19 cellular contexts compared by ENCODE assay signal in genomic region chr20:57563522-57563921, GRCh38. TPM values are rescaled to one million over a fixed set of nuclear protein-coding genes. Genes with fewer than 3 reads are reported as not detected.
A peak's percentile ranks its signal among the peaks of the same experiment; 100 is the strongest.
DNase-seq lines count a peak whose midpoint lies in the region; ATAC-seq, FAIRE-seq and TF ChIP-seq lines count a peak whose summit lies in the region.
"Had no signal": no experiment of that assay in that cellular context is flagged by ENCODE, and none has a peak within 500 bp of the region (broad histone marks: within the 10 kb centered on the region; RNA-seq: fewer than 3 reads in every experiment).

No MANE protein-coding gene starts in this region.

- no peaks in the 10 kb centered on the region for H3K27me3 ChIP-seq in right lobe of liver
- no peaks in the 10 kb centered on the region for H3K27me3 ChIP-seq in small intestine (ENCODE audit: control insufficient read depth in 2 of 2, insufficient read depth in 2 of 2, low read length in 2 of 2)

- peak overlapping the region; percentile 76 to 78 for H3K4me3 ChIP-seq in kidney (ENCODE audit: low read length in 2 of 2)
- peak overlapping the region in 2 of 3 donors; percentile 62 to 66 for H3K4me3 ChIP-seq in right lobe of liver
- H3K4me3 ChIP-seq in small intestine (ENCODE audit: low read depth in 1 of 2, low read length in 2 of 2): peak overlapping the region in 1 of 2 donors; percentile 69

- no peak for FAIRE-seq in kidney (lab: Jason Lieb, UNC)
- no peak for FAIRE-seq in small intestine (lab: Jason Lieb, UNC)
- no peak for FAIRE-seq in D721Med (lab: Jason Lieb, UNC)
- FAIRE-seq: A204.1, GM12892, H1 had no signal

- H3K4me1 ChIP-seq in kidney (ENCODE audit: control insufficient read depth in 1 of 2, insufficient read depth in 1 of 2, low read depth in 1 of 2, low read length in 2 of 2): peaks cover 5 to 8% of the 10 kb centered on the region in 2 donors
- H3K4me1 ChIP-seq in right lobe of liver: peaks cover 0 to 35% (median 16%) of the 10 kb centered on the region in 4 donors
- peaks cover 0 to 10% of the 10 kb centered on the region in 2 donors for H3K4me1 ChIP-seq in small intestine (ENCODE audit: control insufficient read depth in 2 of 2, insufficient read depth in 1 of 2, low read depth in 1 of 2, low read length in 1 of 2)

- WGBS in right lobe of liver (ENCODE audit: insufficient coverage, low coverage, low lambda C conversion rate, missing lambda C conversion rate): 76% methylated on average over 12 of the region's 12 CpGs
- 94 to 99% (median 97%) methylated on average over 12 of the region's 12 CpGs for WGBS in small intestine, 3 donors

- ATAC-seq in right lobe of liver: peak in 3 of 4 donors; percentile 0 to 3 (median 2)

- H3K36me3 ChIP-seq in kidney (ENCODE audit: control insufficient read depth in 1 of 2, insufficient read depth in 2 of 2, low read length in 2 of 2) (peaks cover 31 to 52% of the 10 kb centered on the region in 2 donors), right lobe of liver (peaks cover 0 to 49% (median 25%) of the 10 kb centered on the region in 4 donors), small intestine (ENCODE audit: control insufficient read depth in 2 of 2, insufficient read depth in 2 of 2, low read length in 2 of 2) (peaks cover 0 to 29% of the 10 kb centered on the region in 2 donors)
- H3K36me3 ChIP-seq: BE2C had no signal

- H3K27ac ChIP-seq in kidney (ENCODE audit: low read depth in 2 of 2, low read length in 2 of 2) (peak overlapping the region; percentile 80 to 84), right lobe of liver (peak overlapping the region in 2 of 3 donors; percentile 96 to 98), small intestine (ENCODE audit: low read depth in 1 of 2, low read length in 1 of 2) (peak overlapping the region in 1 of 2 donors; percentile 77)

- intact Hi-C loops in kidney (cut with DNase I): no loop called here
- intact Hi-C loops in right lobe of liver (cut with DNase I): no loop called here

- no peak for TF ChIP-seq CTCF in kidney (IDR thresholded peaks at IDR 0.05; ENCODE audit: borderline replicate concordance, extremely low read depth, insufficient read depth)
- no peak for TF ChIP-seq CTCF in right lobe of liver (IDR thresholded peaks at IDR 0.05)
- no peak for TF ChIP-seq CTCF in D721Med (IDR thresholded peaks at IDR 0.05; ENCODE audit: insufficient read depth, missing control alignments)

- H3K9me3 ChIP-seq in kidney (ENCODE audit: control insufficient read depth in 1 of 2, low read length in 2 of 2) (no peaks in the 10 kb centered on the region), right lobe of liver (no peaks in the 10 kb centered on the region), small intestine (ENCODE audit: control insufficient read depth, low read depth) (no peaks in the 10 kb centered on the region)
- H3K9me3 ChIP-seq: BE2C had no signal

- peak overlapping the region; percentile 7 to 90 for H3K9ac ChIP-seq in kidney (ENCODE audit: low read length in 2 of 2)

- DNase-seq in kidney: no peak
- DNase-seq in right lobe of liver: peak in 2 of 3 donors; percentile 47 to 71
- peak; percentile 45 for DNase-seq in small intestine
- DNase-seq in SHP77 (lab: John Stamatoyannopoulos, UW): no peak
- no peak for DNase-seq in DMS79 treated with DMSO at 0.1 percent for 48 hours (lab: John Stamatoyannopoulos, UW)
- no peak for DNase-seq in GM19240 (ENCODE audit: insufficient read length, low spot score)
- DNase-seq in D721Med (ENCODE audit: insufficient read length, low spot score): no peak
- DNase-seq: ACHN; BE2C; C1 segment of cervical spinal cord; CD4-positive, CD25-positive, alpha-beta regulatory T cell; CD8-positive, alpha-beta memory T cell; COR-L47; GDM1; H9 had no signal

- TF ChIP-seq POLR2A in right lobe of liver (IDR thresholded peaks at IDR 0.05): no peak

RNA-seq across cellular contexts. Expression of gene PCK1, which starts 2.6 kb away (rescaled TPM):
- total RNA-seq in kidney (29.7 TPM), right lobe of liver (1,000 to 10,000 TPM in 2 of 6 experiments, 100 to 1,000 TPM in 4; 187 to 1,757 (median 778) TPM)
- polyA plus RNA-seq in kidney (ENCODE audit: insufficient read depth, low read depth, low replicate concordance) (551 TPM), small intestine (100 to 1,000 TPM in 2 of 3 donors, 10 to 100 TPM in 1; 29.6 to 439 (median 165) TPM)
- total RNA-seq: CD4-positive, CD25-positive, alpha-beta regulatory T cell; CD8-positive, alpha-beta memory T cell; Daoy; H1; H9 had no signal
- polyA plus RNA-seq: CD4-positive, CD25-positive, alpha-beta regulatory T cell; CD8-positive, alpha-beta memory T cell; H1 had no signal

RNA-seq across cellular contexts. Expression of gene CTCFL, which starts 38.6 kb away (rescaled TPM):
- not detected for total RNA-seq in kidney
- polyA plus RNA-seq in kidney (ENCODE audit: insufficient read depth, low read depth, low replicate concordance): not detected
- under 1 TPM in 4 of 6 experiments, not detected in 2; 0.09 to 0.50 (median 0.33) TPM for total RNA-seq in right lobe of liver
- polyA plus RNA-seq in small intestine: under 1 TPM in 1 of 3 donors, not detected in 2; 0.03 TPM
- total RNA-seq: CD4-positive, CD25-positive, alpha-beta regulatory T cell; CD8-positive, alpha-beta memory T cell had no signal
- polyA plus RNA-seq: CD4-positive, CD25-positive, alpha-beta regulatory T cell; CD8-positive, alpha-beta memory T cell had no signal

RNA-seq across cellular contexts. Expression of gene ZBP1, which starts 56.7 kb away (rescaled TPM):
- total RNA-seq in kidney (3.7 TPM), right lobe of liver (under 1 TPM in 4 of 6 experiments, not detected in 2; 0.14 to 0.75 (median 0.36) TPM)
- polyA plus RNA-seq in kidney (ENCODE audit: insufficient read depth, low read depth, low replicate concordance) (not detected), small intestine (1 to 10 TPM in 2 of 3 donors, under 1 TPM in 1; 0.45 to 2.7 (median 2.7) TPM)
- total RNA-seq: H1, H9 had no signal
- polyA plus RNA-seq: H1 had no signal

Comparison
In these comparisons a context has a peak if more than half of its experiments do, and no peak if none do; other contexts are left out.
1. DNase-seq: peak in right lobe of liver (2 of 3) and small intestine (single experiment); none in kidney (single experiment), SHP77 (0 of 2), DMS79 treated with DMSO at 0.1 percent for 48 hours (single experiment), GM19240 (single experiment) and D721Med (single experiment).